In the genomic region with DNA sequence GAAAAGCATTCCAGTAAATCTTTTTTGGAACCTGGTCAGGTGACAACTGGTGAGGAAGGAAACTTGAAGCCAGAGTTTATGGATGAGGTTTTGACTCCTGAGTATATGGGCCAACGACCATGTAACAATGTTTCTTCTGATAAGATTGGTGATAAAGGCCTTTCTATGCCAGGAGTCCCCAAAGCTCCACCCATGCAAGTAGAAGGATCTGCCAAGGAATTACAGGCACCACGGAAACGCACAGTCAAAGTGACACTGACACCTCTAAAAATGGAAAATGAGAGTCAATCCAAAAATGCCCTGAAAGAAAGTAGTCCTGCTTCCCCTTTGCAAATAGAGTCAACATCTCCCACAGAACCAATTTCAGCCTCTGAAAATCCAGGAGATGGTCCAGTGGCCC, we compare ENCODE assay signal across 1 cellular context.
TF ChIP-seq lines count a peak whose summit lies in the region.

No MANE protein-coding gene starts in this region.

TF ChIP-seq in IMR-90, 13 proteins besides CTCF, POLR2A, EP300 and RAD21:
- TF ChIP-seq, protein P1, sequence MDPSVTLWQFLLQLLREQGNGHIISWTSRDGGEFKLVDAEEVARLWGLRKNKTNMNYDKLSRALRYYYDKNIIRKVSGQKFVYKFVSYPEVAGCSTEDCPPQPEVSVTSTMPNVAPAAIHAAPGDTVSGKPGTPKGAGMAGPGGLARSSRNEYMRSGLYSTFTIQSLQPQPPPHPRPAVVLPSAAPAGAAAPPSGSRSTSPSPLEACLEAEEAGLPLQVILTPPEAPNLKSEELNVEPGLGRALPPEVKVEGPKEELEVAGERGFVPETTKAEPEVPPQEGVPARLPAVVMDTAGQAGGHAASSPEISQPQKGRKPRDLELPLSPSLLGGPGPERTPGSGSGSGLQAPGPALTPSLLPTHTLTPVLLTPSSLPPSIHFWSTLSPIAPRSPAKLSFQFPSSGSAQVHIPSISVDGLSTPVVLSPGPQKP (IDR thresholded peaks at IDR 0.05; ENCODE audit: borderline replicate concordance, low read depth, low read length) = no peak
- no peak for TF ChIP-seq SMC3 (IDR thresholded peaks at IDR 0.05; ENCODE audit: low read depth, low read length)
- TF ChIP-seq NFE2L2 (IDR thresholded peaks at IDR 0.05; ENCODE audit: low read depth, low read length) = no peak
- TF ChIP-seq CHD1 (IDR thresholded peaks at IDR 0.05; ENCODE audit: low read depth, low read length) = no peak
- no peak for TF ChIP-seq MAFK (IDR thresholded peaks at IDR 0.05; ENCODE audit: low read depth, low read length)
- TF ChIP-seq, protein P2, sequence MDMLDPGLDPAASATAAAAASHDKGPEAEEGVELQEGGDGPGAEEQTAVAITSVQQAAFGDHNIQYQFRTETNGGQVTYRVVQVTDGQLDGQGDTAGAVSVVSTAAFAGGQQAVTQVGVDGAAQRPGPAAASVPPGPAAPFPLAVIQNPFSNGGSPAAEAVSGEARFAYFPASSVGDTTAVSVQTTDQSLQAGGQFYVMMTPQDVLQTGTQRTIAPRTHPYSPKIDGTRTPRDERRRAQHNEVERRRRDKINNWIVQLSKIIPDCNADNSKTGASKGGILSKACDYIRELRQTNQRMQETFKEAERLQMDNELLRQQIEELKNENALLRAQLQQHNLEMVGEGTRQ (IDR thresholded peaks at IDR 0.05; ENCODE audit: low read depth, low read length) = no peak
- no peak for TF ChIP-seq MAZ (IDR thresholded peaks at IDR 0.05; ENCODE audit: borderline replicate concordance, low read depth, low read length)
- TF ChIP-seq RCOR1 (IDR thresholded peaks at IDR 0.05; ENCODE audit: insufficient replicate concordance, low read length) = no peak
- no peak for TF ChIP-seq RFX5 (IDR thresholded peaks at IDR 0.05; ENCODE audit: low read depth, low read length)
- TF ChIP-seq CEBPB (IDR thresholded peaks at IDR 0.05; ENCODE audit: low read depth, low read length) = no peak
